In genomic region chr7:43454936-43455518, GRCh38 we compare ENCODE assay signal across 8 cellular contexts.
DNase-seq lines count a peak whose midpoint lies in the region; ATAC-seq, FAIRE-seq and TF ChIP-seq lines count a peak whose summit lies in the region.

No MANE protein-coding gene starts in this region.

- TF ChIP-seq EP300 in K562 (IDR thresholded peaks at IDR 0.05; ENCODE audit: low read length) (no peak), HepG2 (IDR thresholded peaks at IDR 0.05; ENCODE audit: low read depth in 2 of 2, low read length in 2 of 2) (no peak), HepG2 (CRISPR knock-in tag; IDR thresholded peaks at IDR 0.05; ENCODE audit: borderline replicate concordance) (no peak), sigmoid colon (IDR thresholded peaks at IDR 0.05) (no peak)

- H3K27me3 ChIP-seq in K562 (ENCODE audit: control insufficient read depth in 2 of 2, insufficient read depth in 2 of 2, low read length in 2 of 2), result peaks cover 20 to 21% of the 10 kb centered on the region in 2 experiments; a peak in 4 of 5 replicates
- 0 out of 5 replicates have a peak, but pooled peaks cover 0 to 2% of the 10 kb centered on the region in 2 experiments for H3K27me3 ChIP-seq in HepG2 (ENCODE audit: control insufficient read depth in 1 of 2, insufficient read depth in 2 of 2, low read length in 2 of 2)
- H3K27me3 ChIP-seq in sigmoid colon, result no peaks in the 10 kb centered on the region

- no peaks in the 10 kb centered on the region; a peak in 1 of 5 replicates for H3K4me1 ChIP-seq in K562 (replicated peaks in 1 of 2; ENCODE audit: control insufficient read depth in 2 of 2, insufficient read depth in 2 of 2, low read length in 2 of 2)
- H3K4me1 ChIP-seq in HepG2 (ENCODE audit: insufficient read depth, low read length), result peaks cover 27% of the 10 kb centered on the region
- H3K4me1 ChIP-seq in sigmoid colon, result no peaks in the 10 kb centered on the region

- no peaks in the 10 kb centered on the region for H3K79me2 ChIP-seq in K562 (ENCODE audit: control insufficient read depth, insufficient read depth, low read length)
- H3K79me2 ChIP-seq in HepG2 (ENCODE audit: insufficient read depth, low read length), result no peaks in the 10 kb centered on the region

- in situ Hi-C loops in K562 (cut with MboI), result no loop called here
- in situ Hi-C loops in HepG2 (cut with HindIII; ENCODE audit: extremely low pct_ligation_motif_present, low pct_unique_long_range_greater_than_20kb), result loop anchor here (25.0 kb wide), 2 partner anchors 257 to 382 kb away; no protein-coding TSS in a partner anchor

- 0 out of 2 replicates have a peak overlapping the region, but pooled peaks have one; percentile 42 for H2AFZ ChIP-seq in K562 (ENCODE audit: low read depth, low read length)
- no peak overlapping the region for H2AFZ ChIP-seq in HepG2 (ENCODE audit: low read length)

- FAIRE-seq in K562 (lab: Jason Lieb, UNC), result peak; percentile 78
- FAIRE-seq in HepG2 (lab: Jason Lieb, UNC), result peak; percentile 32

- DNase-seq in NCI-H1092 treated with DMSO at 0.1 percent for 48 hours (lab: John Stamatoyannopoulos, UW) (peak; percentile 28), NCI-H1092 (lab: John Stamatoyannopoulos, UW) (no peak), NAMALWA (ENCODE audit: low spot score) (peak; percentile 69), K562 (ENCODE audit: extremely low read depth in 1 of 4, low spot score in 3 of 4) (peak; percentile 28 to 45 (median 36)), HepG2 (ENCODE audit: low spot score) (peak; percentile 29), GF-D8 (lab: John Stamatoyannopoulos, UW) (no peak), sigmoid colon (no peak)

- TF ChIP-seq POLR2A in K562 (conservative IDR thresholded peaks at IDR 0.05) (no peak), HepG2 (IDR thresholded peaks at IDR 0.05; ENCODE audit: insufficient read depth in 1 of 2, low read depth in 2 of 2, low read length in 2 of 2) (no peak), sigmoid colon (IDR thresholded peaks at IDR 0.05) (no peak)

- intact Hi-C loops in K562 (cut with micrococcal nuclease) (loop anchor here (5.0 kb wide), 1 partner anchor 122 kb away; no protein-coding TSS in a partner anchor), HepG2 (cut with micrococcal nuclease; ENCODE audit: unreplicated experiment) (loop anchor here (5.0 to 10.0 kb wide), 5 partner anchors 127 to 1850 kb away; partner anchors contain the start of gene STK17A), sigmoid colon (cut with DNase I) (no loop called here)

- H3K4me2 ChIP-seq in K562 (ENCODE audit: insufficient read depth, low read length) (no peak overlapping the region), HepG2 (ENCODE audit: low read depth, low read length) (peak overlapping the region; percentile 50)

- CTCF ChIA-PET in K562 (lab: Yijun Ruan, JAX; ENCODE audit: low intra/inter-chr PET ratio) (interaction anchor here (3.4 kb wide), 1 partner anchor 384 kb away, joined by 25 read pairs; no protein-coding TSS in a partner anchor), HepG2 (lab: Yijun Ruan, JAX; ENCODE audit: low intra/inter-chr PET ratio, low total read pairs) (interaction anchor here (0.8 to 3.3 kb wide), 2 partner anchors 10 to 384 kb away, joined by 3 to 14 read pairs; no protein-coding TSS in a partner anchor)

- H4K20me1 ChIP-seq in K562 (replicated peaks; ENCODE audit: control insufficient read depth, insufficient read depth, low read length) (no peaks in the 10 kb centered on the region; the same call in 1 of the 2 replicates), HepG2 (ENCODE audit: insufficient read depth, low read length) (no peaks in the 10 kb centered on the region)

- H3K4me3 ChIP-seq in K562, result no peak overlapping the region
- no peak overlapping the region for H3K4me3 ChIP-seq in HepG2 (replicated peaks in 1 of 3; ENCODE audit: insufficient read depth in 1 of 3, low read depth in 2 of 3, low read length in 3 of 3)
- no peak overlapping the region for H3K4me3 ChIP-seq in sigmoid colon

- H3K9me3 ChIP-seq in K562 (replicated peaks; ENCODE audit: control insufficient read depth, insufficient read depth, low read depth, low read length), result no peaks in the 10 kb centered on the region
- no peaks in the 10 kb centered on the region for H3K9me3 ChIP-seq in HepG2 (ENCODE audit: low read length)
- no peaks in the 10 kb centered on the region for H3K9me3 ChIP-seq in sigmoid colon

- BruUV-seq in K562 (replicated peaks; lab: Mats Ljungman, UMichigan) (no TSS peak), HepG2 (replicated peaks; lab: Mats Ljungman, UMichigan) (no TSS peak)

- 0% methylated on average over 8 of the region's 8 CpGs for whole genome bisulfite sequencing in K562 (ENCODE audit: insufficient coverage, low coverage, missing lambda C conversion rate)
- 19% methylated on average over 8 of the region's 8 CpGs for WGBS in HepG2 (ENCODE audit: low lambda C conversion rate)
- WGBS in sigmoid colon, 2 donors, result 28 to 31% methylated on average over 8 of the region's 8 CpGs

- ATAC-seq in GM21717 (IDR thresholded peaks at IDR 0.05; ENCODE audit: unreplicated experiment), result peak; percentile 52
- ATAC-seq in K562, result peak; percentile 70; the same call in 2 of the 3 replicates
- ATAC-seq in HepG2, result peak; percentile 56

- H3K27ac ChIP-seq in K562 (ENCODE audit: extremely low read depth, low read depth, low read length) (no peak overlapping the region), HepG2 (ENCODE audit: extremely low read length, insufficient read depth, low read length) (no peak overlapping the region), sigmoid colon (no peak overlapping the region)

- peak; percentile 28 to 55; a peak in 3 of 4 replicates for TF ChIP-seq RAD21 in K562 (CRISPR knock-in tag; conservative IDR thresholded peaks at IDR 0.05 in 1 of 2, IDR thresholded peaks at IDR 0.05 in 1 of 2)
- no peak for TF ChIP-seq RAD21 in HepG2 (CRISPR knock-in tag; IDR thresholded peaks at IDR 0.05)

- POLR2A ChIA-PET in K562 (lab: Yijun Ruan, JAX), result interaction anchor here (0.5 to 0.6 kb wide), 3 partner anchors 16 to 452 kb away, joined by 3 read pairs; no protein-coding TSS in a partner anchor
- POLR2A ChIA-PET in HepG2 (lab: Yijun Ruan, JAX), result no interaction called here

- H3K9ac ChIP-seq in K562 (ENCODE audit: insufficient read depth in 1 of 2, low read depth in 2 of 2, low read length in 2 of 2), result no peak overlapping the region
- H3K9ac ChIP-seq in HepG2 (ENCODE audit: insufficient read depth, low read depth, low read length), result no peak overlapping the region

- no peaks in the 10 kb centered on the region for H3K9me1 ChIP-seq in K562 (ENCODE audit: control insufficient read depth, insufficient read depth, low read length)

- TF ChIP-seq CTCF in K562 (IDR thresholded peaks at IDR 0.05 in 2 of 3, conservative IDR thresholded peaks at IDR 0.05 in 1 of 3; ENCODE audit: insufficient read depth in 2 of 3, low read depth in 1 of 3, low read length in 3 of 3) (peak; percentile 39 to 73 (median 51); a peak in 5 of 6 replicates), HepG2 (CRISPR knock-in tag; IDR thresholded peaks at IDR 0.05) (peak; percentile 60), sigmoid colon (IDR thresholded peaks at IDR 0.05) (peak in 1 of 4 experiments; percentile 18)

- H3K36me3 ChIP-seq in K562 (ENCODE audit: control insufficient read depth, insufficient read depth, low read length), result no peaks in the 10 kb centered on the region
- no peaks in the 10 kb centered on the region for H3K36me3 ChIP-seq in HepG2 (replicated peaks in 1 of 2; ENCODE audit: control insufficient read depth in 1 of 2, insufficient read depth in 2 of 2, low read length in 2 of 2)
- no peaks in the 10 kb centered on the region for H3K36me3 ChIP-seq in sigmoid colon

TF ChIP-seq in K562, 482 proteins besides CTCF, POLR2A, EP300 and RAD21 (continues in another document):
- no peak for TF ChIP-seq RBM15 (IDR thresholded peaks at IDR 0.05; ENCODE audit: insufficient read depth, low read length)
- no peak for TF ChIP-seq EWSR1 (IDR thresholded peaks at IDR 0.05; ENCODE audit: borderline replicate concordance, low read depth, partially characterized antibody)
- peak; percentile 74; a peak in 3 of 4 replicates for TF ChIP-seq FOXK2 (conservative IDR thresholded peaks at IDR 0.05 in 1 of 2, IDR thresholded peaks at IDR 0.05 in 1 of 2; ENCODE audit: low read depth in 2 of 2)
- TF ChIP-seq ELF1 (tag; IDR thresholded peaks at IDR 0.05), result peak; percentile 32; the same call in 1 of the 2 replicates
- no peak for TF ChIP-seq ZNF57 (CRISPR knock-in tag; IDR thresholded peaks at IDR 0.05)
- no peak for TF ChIP-seq NR1H2 (CRISPR knock-in tag; IDR thresholded peaks at IDR 0.05)
- TF ChIP-seq ZNF384 (IDR thresholded peaks at IDR 0.05; ENCODE audit: low read depth, low read length), result 0 out of 2 replicates have a peak, but pooled peaks have one; percentile 36
- TF ChIP-seq OTX1 (CRISPR knock-in tag; IDR thresholded peaks at IDR 0.05), result no peak
- no peak for TF ChIP-seq ZNF695 (CRISPR knock-in tag; IDR thresholded peaks at IDR 0.05)

TF ChIP-seq in HepG2, 621 proteins besides CTCF, POLR2A, EP300 and RAD21 (continues in another document):
- TF ChIP-seq NR1H2 (CRISPR knock-in tag; IDR thresholded peaks at IDR 0.05; ENCODE audit: borderline replicate concordance, low read depth) (no peak), SOX13 (IDR thresholded peaks at IDR 0.05) (no peak), SOX13 (CRISPR knock-in tag; conservative IDR thresholded peaks at IDR 0.05 in 1 of 2, IDR thresholded peaks at IDR 0.05 in 1 of 2) (no peak), PHF21A (CRISPR knock-in tag; IDR thresholded peaks at IDR 0.05) (no peak), ZNF75D (CRISPR knock-in tag; IDR thresholded peaks at IDR 0.05; ENCODE audit: borderline replicate concordance) (no peak), ZNF713 (CRISPR knock-in tag; IDR thresholded peaks at IDR 0.05) (no peak)
- TF ChIP-seq, protein P1, sequence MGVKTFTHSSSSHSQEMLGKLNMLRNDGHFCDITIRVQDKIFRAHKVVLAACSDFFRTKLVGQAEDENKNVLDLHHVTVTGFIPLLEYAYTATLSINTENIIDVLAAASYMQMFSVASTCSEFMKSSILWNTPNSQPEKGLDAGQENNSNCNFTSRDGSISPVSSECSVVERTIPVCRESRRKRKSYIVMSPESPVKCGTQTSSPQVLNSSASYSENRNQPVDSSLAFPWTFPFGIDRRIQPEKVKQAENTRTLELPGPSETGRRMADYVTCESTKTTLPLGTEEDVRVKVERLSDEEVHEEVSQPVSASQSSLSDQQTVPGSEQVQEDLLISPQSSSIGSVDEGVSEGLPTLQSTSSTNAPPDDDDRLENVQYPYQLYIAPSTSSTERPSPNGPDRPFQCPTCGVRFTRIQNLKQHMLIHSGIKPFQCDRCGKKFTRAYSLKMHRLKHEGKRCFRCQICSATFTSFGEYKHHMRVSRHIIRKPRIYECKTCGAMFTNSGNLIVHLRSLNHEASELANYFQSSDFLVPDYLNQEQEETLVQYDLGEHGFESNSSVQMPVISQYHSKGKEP (CRISPR knock-in tag; IDR thresholded peaks at IDR 0.05), result no peak
- TF ChIP-seq, protein P2, sequence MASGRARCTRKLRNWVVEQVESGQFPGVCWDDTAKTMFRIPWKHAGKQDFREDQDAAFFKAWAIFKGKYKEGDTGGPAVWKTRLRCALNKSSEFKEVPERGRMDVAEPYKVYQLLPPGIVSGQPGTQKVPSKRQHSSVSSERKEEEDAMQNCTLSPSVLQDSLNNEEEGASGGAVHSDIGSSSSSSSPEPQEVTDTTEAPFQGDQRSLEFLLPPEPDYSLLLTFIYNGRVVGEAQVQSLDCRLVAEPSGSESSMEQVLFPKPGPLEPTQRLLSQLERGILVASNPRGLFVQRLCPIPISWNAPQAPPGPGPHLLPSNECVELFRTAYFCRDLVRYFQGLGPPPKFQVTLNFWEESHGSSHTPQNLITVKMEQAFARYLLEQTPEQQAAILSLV (CRISPR knock-in tag; IDR thresholded peaks at IDR 0.05; ENCODE audit: borderline replicate concordance), result no peak

Comparison
In these comparisons a context has a peak if more than half of its experiments do, and no peak if none do; other contexts are left out.
1. DNase-seq: peak in NCI-H1092 treated with DMSO at 0.1 percent for 48 hours (single experiment), NAMALWA (single experiment), K562 (4 of 4) and HepG2 (single experiment); none in NCI-H1092 (single experiment), GF-D8 (single experiment) and sigmoid colon (single experiment).
2. Peak in every context shown above with its lines, with median percentiles within 50 percentile points of each other: ATAC-seq.